In the genomic region with DNA sequence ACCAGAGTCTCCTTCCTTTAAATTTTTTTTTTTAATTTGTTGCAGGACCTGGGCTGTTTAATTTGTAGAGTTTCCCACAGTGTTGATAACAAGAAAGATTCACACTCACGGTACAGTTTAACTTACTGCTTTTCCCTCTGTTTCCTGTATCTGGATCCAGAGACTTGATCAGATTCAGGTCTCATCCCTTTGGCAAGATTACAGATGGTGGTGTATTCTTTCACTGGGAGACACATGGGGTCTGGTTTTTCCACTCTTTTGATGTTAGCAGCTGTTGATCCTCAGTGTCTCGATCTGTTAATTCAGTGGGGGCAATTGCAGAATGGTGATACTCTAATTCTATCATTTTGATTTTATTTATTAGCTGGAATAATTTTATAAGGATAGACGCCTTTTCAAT, we compare ENCODE assay signal across 22 cellular contexts.
DNase-seq lines count a peak whose midpoint lies in the region; ATAC-seq and TF ChIP-seq lines count a peak whose summit lies in the region.
"Had no signal": no experiment of that assay in that cellular context is flagged by ENCODE, and none has a peak within 500 bp of the region (broad histone marks: within the 10 kb centered on the region; RNA-seq: fewer than 3 reads in every experiment).

No MANE protein-coding gene starts in this region.

- no peak overlapping the region for H2AFZ ChIP-seq in DND-41 (ENCODE audit: low read depth, low read length)

- H3K4me1 Mint-ChIP-seq in activated CD4-positive, alpha-beta memory T cell treated with anti-CD3 and anti-CD28 coated beads for 36 hours (ENCODE audit: low read depth), result peaks cover 98% of the 10 kb centered on the region
- peaks cover 96% of the 10 kb centered on the region for H3K4me1 Mint-ChIP-seq in activated CD4-positive, alpha-beta memory T cell treated with anti-CD3 and anti-CD28 coated beads, Interleukin-2, amount 10 ng/mL, durations not matched to agents 7 days and 5 days
- peaks cover 98% of the 10 kb centered on the region for H3K4me1 Mint-ChIP-seq in activated CD8-positive, alpha-beta T cell treated with anti-CD3 and anti-CD28 coated beads, Interleukin-2, amount 10 ng/mL, durations not matched to agents 7 days and 5 days (ENCODE audit: low read depth)
- peaks cover 85 to 100% (median 99%) of the 10 kb centered on the region in 7 donors for H3K4me1 Mint-ChIP-seq in naive thymus-derived CD4-positive, alpha-beta T cell
- H3K4me1 Mint-ChIP-seq in Caco-2 (ENCODE audit: low read depth, unreplicated experiment) (peaks cover 5% of the 10 kb centered on the region), nephron progenitor cell (peaks cover 25% of the 10 kb centered on the region)

- no peaks in the 10 kb centered on the region for H3K9me3 Mint-ChIP-seq in activated CD4-positive, alpha-beta memory T cell treated with anti-CD3 and anti-CD28 coated beads for 36 hours
- H3K9me3 Mint-ChIP-seq in activated CD4-positive, alpha-beta memory T cell treated with anti-CD3 and anti-CD28 coated beads, Interleukin-2, amount 10 ng/mL, durations not matched to agents 7 days and 5 days, result no peaks in the 10 kb centered on the region
- H3K9me3 Mint-ChIP-seq in activated CD8-positive, alpha-beta T cell treated with anti-CD3 and anti-CD28 coated beads, Interleukin-2, amount 10 ng/mL, durations not matched to agents 7 days and 5 days (ENCODE audit: insufficient read depth), result no peaks in the 10 kb centered on the region
- H3K9me3 Mint-ChIP-seq in naive thymus-derived CD4-positive, alpha-beta T cell, result peaks cover 0 to 5% (median 0%) of the 10 kb centered on the region in 11 donors
- H3K9me3 Mint-ChIP-seq in Caco-2 (ENCODE audit: unreplicated experiment) (no peaks in the 10 kb centered on the region), nephron progenitor cell (no peaks in the 10 kb centered on the region)
- H3K9me3 Mint-ChIP-seq: brain had no signal

- no TSS peak for BruUV-seq in Caco-2 (replicated peaks; lab: Mats Ljungman, UMichigan)

- H3K4me2 ChIP-seq in DND-41 (ENCODE audit: insufficient read depth, low read length), result no peak overlapping the region

- H3K4me1 ChIP-seq in DND-41 (ENCODE audit: insufficient read depth, low read length), result peaks cover 100% of the 10 kb centered on the region
- H3K4me1 ChIP-seq in naive thymus-derived CD4-positive, alpha-beta T cell (ENCODE audit: control insufficient read depth in 2 of 2, insufficient read depth in 2 of 2, low read length in 2 of 2), result peaks cover 95% of the 10 kb centered on the region in 2 donors
- H3K4me1 ChIP-seq in Caco-2, result peaks cover under 1% of the 10 kb centered on the region; the same call in 1 of the 2 replicates
- H3K4me1 ChIP-seq: gastrocnemius medialis had no signal

- CTCF ChIA-PET in activated CD4-positive, alpha-beta memory T cell treated with anti-CD3 and anti-CD28 coated beads for 36 hours (lab: Charles Lee), result interaction anchor here (1.6 kb wide), 1 partner anchor 10 kb away, joined by 4 read pairs; no protein-coding TSS in a partner anchor
- CTCF ChIA-PET in activated CD4-positive, alpha-beta memory T cell treated with anti-CD3 and anti-CD28 coated beads, Interleukin-2, amount 10 ng/mL, durations not matched to agents 7 days and 5 days (lab: Charles Lee), result interaction anchor here (0.9 to 1.4 kb wide), 2 partner anchors 9 to 10 kb away, joined by 4 read pairs; no protein-coding TSS in a partner anchor
- CTCF ChIA-PET in activated CD8-positive, alpha-beta T cell treated with anti-CD3 and anti-CD28 coated beads, Interleukin-2, amount 10 ng/mL, durations not matched to agents 7 days and 5 days (lab: Charles Lee), result interaction anchor here (0.7 to 1.3 kb wide), 6 partner anchors 8 to 292 kb away, joined by 3 to 4 read pairs (median 3); partner anchors contain the start of gene DTWD2
- CTCF ChIA-PET in naive thymus-derived CD4-positive, alpha-beta T cell (lab: Charles Lee), result no interaction called here
- CTCF ChIA-PET in Caco-2 (lab: Charles Lee), result no interaction called here

- H3K9ac ChIP-seq in DND-41 (ENCODE audit: low read depth, low read length), result no peak overlapping the region

- ATAC-seq in DND-41 (ENCODE audit: insufficient read depth, low read depth), result peak; percentile 28; the same call in 1 of the 3 replicates
- ATAC-seq in activated CD8-positive, alpha-beta T cell treated with anti-CD3 and anti-CD28 coated beads, Interleukin-2, amount 10 ng/mL, durations not matched to agents 7 days and 5 days, result no peak
- no peak for ATAC-seq in naive thymus-derived CD4-positive, alpha-beta T cell
- ATAC-seq: gastrocnemius medialis, HCT116 had no signal

- H3K27me3 ChIP-seq in DND-41 (ENCODE audit: insufficient read depth, low read length, poor library complexity) (no peaks in the 10 kb centered on the region), Caco-2 (replicated peaks; ENCODE audit: control insufficient read depth, insufficient read depth, low read length) (no peaks in the 10 kb centered on the region)
- no peaks in the 10 kb centered on the region for H3K27me3 ChIP-seq in naive thymus-derived CD4-positive, alpha-beta T cell (ENCODE audit: control insufficient read depth in 2 of 2, insufficient read depth in 2 of 2, low read length in 2 of 2)
- H3K27me3 ChIP-seq: esophagus muscularis mucosa, gastrocnemius medialis, MG63 had no signal

- H3K79me2 ChIP-seq in DND-41 (ENCODE audit: insufficient read depth, low read length), result peaks cover 100% of the 10 kb centered on the region

- TF ChIP-seq CTCF in DND-41 (IDR thresholded peaks at IDR 0.05; ENCODE audit: borderline replicate concordance, extremely low read depth, low read length, poor library complexity, severe bottlenecking) (no peak), Caco-2 (IDR thresholded peaks at IDR 0.05; ENCODE audit: insufficient read depth in 1 of 2, low read depth in 1 of 2, low read length in 1 of 2, severe bottlenecking in 1 of 2, unreplicated experiment in 1 of 2) (no peak), nephron progenitor cell (IDR thresholded peaks at IDR 0.05) (no peak)

- H3K4me3 Mint-ChIP-seq in activated CD4-positive, alpha-beta memory T cell treated with anti-CD3 and anti-CD28 coated beads for 36 hours, result no peak overlapping the region
- no peak overlapping the region for H3K4me3 Mint-ChIP-seq in activated CD4-positive, alpha-beta memory T cell treated with anti-CD3 and anti-CD28 coated beads, Interleukin-2, amount 10 ng/mL, durations not matched to agents 7 days and 5 days
- no peak overlapping the region for H3K4me3 Mint-ChIP-seq in activated CD8-positive, alpha-beta T cell treated with anti-CD3 and anti-CD28 coated beads, Interleukin-2, amount 10 ng/mL, durations not matched to agents 7 days and 5 days
- peak overlapping the region; percentile 2 to 97 (median 80) for H3K4me3 Mint-ChIP-seq in naive thymus-derived CD4-positive, alpha-beta T cell
- H3K4me3 Mint-ChIP-seq in Caco-2 (ENCODE audit: unreplicated experiment) (no peak overlapping the region), nephron progenitor cell (no peak overlapping the region)
- H3K4me3 Mint-ChIP-seq: brain had no signal

- H3K4me3 ChIP-seq in DND-41 (ENCODE audit: low read depth in 1 of 2, low read length in 2 of 2), result no peak overlapping the region
- peak overlapping the region; percentile 31 for H3K4me3 ChIP-seq in naive thymus-derived CD4-positive, alpha-beta T cell (ENCODE audit: low read length)
- H3K4me3 ChIP-seq in Caco-2 (ENCODE audit: low read depth, low read length), result no peak overlapping the region
- H3K4me3 ChIP-seq: esophagus muscularis mucosa, gastrocnemius medialis, MG63, thoracic aorta had no signal

- intact Hi-C loops in activated CD4-positive, alpha-beta memory T cell treated with anti-CD3 and anti-CD28 coated beads for 36 hours (cut with micrococcal nuclease), result no loop called here
- intact Hi-C loops in naive thymus-derived CD4-positive, alpha-beta T cell (cut with micrococcal nuclease), result no loop called here
- intact Hi-C loops in Caco-2 (cut with micrococcal nuclease; ENCODE audit: unreplicated experiment), result no loop called here

- H3K27me3 Mint-ChIP-seq in activated CD4-positive, alpha-beta memory T cell treated with anti-CD3 and anti-CD28 coated beads for 36 hours, result peaks cover 1% of the 10 kb centered on the region
- H3K27me3 Mint-ChIP-seq in activated CD4-positive, alpha-beta memory T cell treated with anti-CD3 and anti-CD28 coated beads, Interleukin-2, amount 10 ng/mL, durations not matched to agents 7 days and 5 days, result no peaks in the 10 kb centered on the region
- peaks cover 2% of the 10 kb centered on the region for H3K27me3 Mint-ChIP-seq in activated CD8-positive, alpha-beta T cell treated with anti-CD3 and anti-CD28 coated beads, Interleukin-2, amount 10 ng/mL, durations not matched to agents 7 days and 5 days (ENCODE audit: low read depth)
- H3K27me3 Mint-ChIP-seq in naive thymus-derived CD4-positive, alpha-beta T cell, result peaks cover 0 to 2% (median 0%) of the 10 kb centered on the region in 5 donors
- H3K27me3 Mint-ChIP-seq in Caco-2 (ENCODE audit: insufficient read depth, unreplicated experiment) (no peaks in the 10 kb centered on the region), nephron progenitor cell (ENCODE audit: low read depth, poor library complexity) (no peaks in the 10 kb centered on the region)
- H3K27me3 Mint-ChIP-seq: brain, progenitor cell of endocrine pancreas had no signal

- peaks cover 24% of the 10 kb centered on the region for H3K36me3 Mint-ChIP-seq in activated CD4-positive, alpha-beta memory T cell treated with anti-CD3 and anti-CD28 coated beads for 36 hours
- peaks cover 66% of the 10 kb centered on the region for H3K36me3 Mint-ChIP-seq in activated CD4-positive, alpha-beta memory T cell treated with anti-CD3 and anti-CD28 coated beads, Interleukin-2, amount 10 ng/mL, durations not matched to agents 7 days and 5 days (ENCODE audit: low read depth)
- peaks cover 83% of the 10 kb centered on the region for H3K36me3 Mint-ChIP-seq in activated CD8-positive, alpha-beta T cell treated with anti-CD3 and anti-CD28 coated beads, Interleukin-2, amount 10 ng/mL, durations not matched to agents 7 days and 5 days (ENCODE audit: low read depth)
- peaks cover 8 to 59% (median 35%) of the 10 kb centered on the region in 5 donors for H3K36me3 Mint-ChIP-seq in naive thymus-derived CD4-positive, alpha-beta T cell
- no peaks in the 10 kb centered on the region for H3K36me3 Mint-ChIP-seq in Caco-2 (ENCODE audit: insufficient read depth, unreplicated experiment)
- H3K36me3 Mint-ChIP-seq in nephron progenitor cell (ENCODE audit: low read depth), result no peaks in the 10 kb centered on the region
- H3K36me3 Mint-ChIP-seq: brain had no signal

- peak overlapping the region; percentile 71 for H3K27ac Mint-ChIP-seq in activated CD4-positive, alpha-beta memory T cell treated with anti-CD3 and anti-CD28 coated beads for 36 hours
- H3K27ac Mint-ChIP-seq in activated CD4-positive, alpha-beta memory T cell treated with anti-CD3 and anti-CD28 coated beads, Interleukin-2, amount 10 ng/mL, durations not matched to agents 7 days and 5 days, result no peak overlapping the region
- peak overlapping the region; percentile 53 for H3K27ac Mint-ChIP-seq in activated CD8-positive, alpha-beta T cell treated with anti-CD3 and anti-CD28 coated beads, Interleukin-2, amount 10 ng/mL, durations not matched to agents 7 days and 5 days
- peak overlapping the region; percentile 19 to 100 (median 96) for H3K27ac Mint-ChIP-seq in naive thymus-derived CD4-positive, alpha-beta T cell
- no peak overlapping the region for H3K27ac Mint-ChIP-seq in Caco-2 (ENCODE audit: unreplicated experiment)
- H3K27ac Mint-ChIP-seq in nephron progenitor cell, result no peak overlapping the region
- H3K27ac Mint-ChIP-seq: brain, progenitor cell of endocrine pancreas had no signal

- no peak for DNase-seq in activated CD4-positive, alpha-beta memory T cell treated with anti-CD3 and anti-CD28 coated beads for 36 hours
- no peak for DNase-seq in activated CD4-positive, alpha-beta memory T cell treated with anti-CD3 and anti-CD28 coated beads, Interleukin-2, amount 10 ng/mL, durations not matched to agents 7 days and 5 days
- DNase-seq in DND-41 (no peak), Caco-2 (no peak), cerebellar cortex (ENCODE audit: low spot score) (no peak), nephron progenitor cell (no peak)
- no peak for DNase-seq in activated CD8-positive, alpha-beta T cell treated with anti-CD3 and anti-CD28 coated beads, Interleukin-2, amount 10 ng/mL, durations not matched to agents 7 days and 5 days
- no peak for DNase-seq in naive thymus-derived CD4-positive, alpha-beta T cell
- DNase-seq: activated CD4-positive, alpha-beta T cell treated with anti-CD3 and anti-CD28 coated beads for 4 hours; activated CD8-positive, alpha-beta memory T cell treated with anti-CD3 and anti-CD28 coated beads, Interleukin-2, amount 50 U/mL, for 48 hours; C1 segment of cervical spinal cord; gastrocnemius medialis; GF-D8; hippocampal formation; MG63; NCI-H1417 treated with DMSO at 0.1 percent for 48 hours; SW 1271 had no signal

- H3K36me3 ChIP-seq in DND-41 (ENCODE audit: insufficient read depth, low read length) (peaks cover 48% of the 10 kb centered on the region), Caco-2 (ENCODE audit: control insufficient read depth, insufficient read depth, low read length) (no peaks in the 10 kb centered on the region)
- H3K36me3 ChIP-seq in naive thymus-derived CD4-positive, alpha-beta T cell (ENCODE audit: control insufficient read depth in 2 of 3, insufficient read depth in 3 of 3, low read length in 3 of 3), result peaks cover 0 to 7% (median 0%) of the 10 kb centered on the region in 3 experiments
- H3K36me3 ChIP-seq: esophagus muscularis mucosa, gastrocnemius medialis, MG63, thoracic aorta had no signal

- 0 out of 2 replicates have a peak overlapping the region, but pooled peaks have one; percentile 12 for H3K27ac ChIP-seq in DND-41 (ENCODE audit: low read length)
- H3K27ac ChIP-seq in naive thymus-derived CD4-positive, alpha-beta T cell (ENCODE audit: low read depth, low read length), result peak overlapping the region; percentile 66
- H3K27ac ChIP-seq: esophagus muscularis mucosa, gastrocnemius medialis, thoracic aorta had no signal

- H3K9me3 ChIP-seq in DND-41 (ENCODE audit: insufficient read depth, low read length, severe bottlenecking) (no peaks in the 10 kb centered on the region), Caco-2 (no peaks in the 10 kb centered on the region)
- no peaks in the 10 kb centered on the region for H3K9me3 ChIP-seq in naive thymus-derived CD4-positive, alpha-beta T cell (ENCODE audit: control insufficient read depth in 2 of 3, low read length in 3 of 3)
- H3K9me3 ChIP-seq: esophagus muscularis mucosa, gastrocnemius medialis, MG63, thoracic aorta had no signal

- H4K20me1 ChIP-seq in DND-41 (ENCODE audit: insufficient read depth, low read length), result 0 out of 2 replicates have a peak, but pooled peaks cover 4% of the 10 kb centered on the region

- POLR2A ChIA-PET in activated CD4-positive, alpha-beta memory T cell treated with anti-CD3 and anti-CD28 coated beads for 36 hours (lab: Charles Lee), result no interaction called here
- POLR2A ChIA-PET in activated CD4-positive, alpha-beta memory T cell treated with anti-CD3 and anti-CD28 coated beads, Interleukin-2, amount 10 ng/mL, durations not matched to agents 7 days and 5 days (lab: Charles Lee), result interaction anchor here (1.5 kb wide), 1 partner anchor 12 kb away, joined by 5 read pairs; no protein-coding TSS in a partner anchor
- POLR2A ChIA-PET in activated CD8-positive, alpha-beta T cell treated with anti-CD3 and anti-CD28 coated beads, Interleukin-2, amount 10 ng/mL, durations not matched to agents 7 days and 5 days (lab: Charles Lee), result interaction anchor here (0.6 kb wide), 1 partner anchor 24 kb away, joined by 3 read pairs; no protein-coding TSS in a partner anchor
- POLR2A ChIA-PET in naive thymus-derived CD4-positive, alpha-beta T cell (lab: Charles Lee), result interaction anchor here (0.7 to 21.1 kb wide), 8 partner anchors 8 to 57 kb away, joined by 3 to 466 read pairs (median 4); no protein-coding TSS in a partner anchor
- POLR2A ChIA-PET in Caco-2 (lab: Charles Lee), result no interaction called here

Comparison
In these comparisons a context has a peak if more than half of its experiments do, and no peak if none do; other contexts are left out.
1. H3K27ac Mint-ChIP-seq: peak in activated CD4-positive, alpha-beta memory T cell treated with anti-CD3 and anti-CD28 coated beads for 36 hours (single experiment), activated CD8-positive, alpha-beta T cell treated with anti-CD3 and anti-CD28 coated beads, Interleukin-2, amount 10 ng/mL, durations not matched to agents 7 days and 5 days (single experiment) and naive thymus-derived CD4-positive, alpha-beta T cell (9 of 9); none in activated CD4-positive, alpha-beta memory T cell treated with anti-CD3 and anti-CD28 coated beads, Interleukin-2, amount 10 ng/mL, durations not matched to agents 7 days and 5 days (single experiment), Caco-2 (single experiment) and nephron progenitor cell (single experiment).
2. POLR2A ChIA-PET loops: an anchor here in activated CD4-positive, alpha-beta memory T cell treated with anti-CD3 and anti-CD28 coated beads, Interleukin-2, amount 10 ng/mL, durations not matched to agents 7 days and 5 days (1.5 kb wide), activated CD8-positive, alpha-beta T cell treated with anti-CD3 and anti-CD28 coated beads, Interleukin-2, amount 10 ng/mL, durations not matched to agents 7 days and 5 days (0.6 kb wide) and naive thymus-derived CD4-positive, alpha-beta T cell (0.7 to 21.1 kb wide); none called in activated CD4-positive, alpha-beta memory T cell treated with anti-CD3 and anti-CD28 coated beads for 36 hours and Caco-2.
3. H3K4me3 Mint-ChIP-seq: peak in naive thymus-derived CD4-positive, alpha-beta T cell (10 of 10); none in activated CD4-positive, alpha-beta memory T cell treated with anti-CD3 and anti-CD28 coated beads for 36 hours (single experiment), activated CD4-positive, alpha-beta memory T cell treated with anti-CD3 and anti-CD28 coated beads, Interleukin-2, amount 10 ng/mL, durations not matched to agents 7 days and 5 days (single experiment), activated CD8-positive, alpha-beta T cell treated with anti-CD3 and anti-CD28 coated beads, Interleukin-2, amount 10 ng/mL, durations not matched to agents 7 days and 5 days (single experiment), Caco-2 (single experiment) and nephron progenitor cell (single experiment).
4. CTCF ChIA-PET loops: an anchor here in activated CD4-positive, alpha-beta memory T cell treated with anti-CD3 and anti-CD28 coated beads for 36 hours (1.6 kb wide), activated CD4-positive, alpha-beta memory T cell treated with anti-CD3 and anti-CD28 coated beads, Interleukin-2, amount 10 ng/mL, durations not matched to agents 7 days and 5 days (0.9 to 1.4 kb wide) and activated CD8-positive, alpha-beta T cell treated with anti-CD3 and anti-CD28 coated beads, Interleukin-2, amount 10 ng/mL, durations not matched to agents 7 days and 5 days (0.7 to 1.3 kb wide); none called in naive thymus-derived CD4-positive, alpha-beta T cell and Caco-2.